ENCODE assay signal across 8 cellular contexts in the genomic region with DNA sequence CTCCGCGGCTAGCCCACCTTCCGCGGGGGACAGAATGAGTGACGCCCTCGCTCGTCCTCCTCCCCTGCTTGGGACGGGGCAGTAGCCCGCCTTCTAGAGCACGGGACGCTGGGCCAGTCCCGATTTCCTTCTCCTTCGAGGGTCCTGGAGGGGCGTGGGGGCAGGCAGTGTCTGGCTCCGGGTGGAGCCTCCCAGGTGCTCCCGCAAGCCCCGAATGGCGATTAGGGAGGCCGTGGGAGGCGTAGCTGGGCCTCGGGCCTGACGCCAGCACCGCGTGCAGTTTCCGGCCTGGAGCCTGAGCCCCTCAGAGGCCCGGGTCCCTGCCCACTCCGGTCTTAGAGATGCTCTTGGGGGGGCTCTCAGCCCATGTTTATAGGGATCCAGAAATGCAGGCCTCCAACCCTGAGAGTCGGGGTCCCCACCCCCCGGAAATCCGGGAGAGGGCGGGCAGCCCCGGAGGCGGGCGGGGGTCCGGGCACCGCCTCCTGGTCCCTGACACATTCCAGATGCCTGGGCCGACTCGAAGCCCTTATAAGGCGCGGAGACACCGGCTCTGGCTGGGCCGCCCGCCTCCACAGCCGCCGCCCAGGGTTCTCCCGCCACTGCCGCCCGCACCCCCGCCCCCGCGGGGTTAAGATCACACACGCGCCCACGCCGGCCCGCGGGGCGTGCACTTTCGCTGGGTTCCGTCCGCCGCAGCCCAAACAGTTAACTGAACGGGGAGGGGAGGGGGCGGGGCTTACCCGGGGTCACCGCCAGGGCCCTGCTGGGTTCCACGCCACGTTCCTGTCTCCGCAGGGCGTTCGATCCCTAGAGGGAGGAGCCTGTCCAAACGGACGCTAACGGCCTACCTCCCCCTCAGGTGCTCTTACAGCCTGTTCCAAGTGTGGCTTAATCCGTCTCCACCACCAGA. TPM values are rescaled to one million over a fixed set of nuclear protein-coding genes. Genes with fewer than 3 reads are reported as not detected.
DNase-seq lines count a peak whose midpoint lies in the region; ATAC-seq, FAIRE-seq and TF ChIP-seq lines count a peak whose summit lies in the region.

No MANE protein-coding gene starts in this region.

- no peaks in the 10 kb centered on the region for H3K9me3 Mint-ChIP-seq in endothelial cell (ENCODE audit: unreplicated experiment)

- peak overlapping the region; percentile 89 for H3K4me3 Mint-ChIP-seq in endothelial cell (ENCODE audit: unreplicated experiment)

- H3K9me3 ChIP-seq in NT2/D1 (ENCODE audit: insufficient read depth, low read length) = no peaks in the 10 kb centered on the region

- FAIRE-seq in G401.6 (lab: Jason Lieb, UNC) = peak; percentile 46

- H3K4me1 ChIP-seq in NT2/D1 (ENCODE audit: insufficient read depth, insufficient read length) = peaks cover 6% of the 10 kb centered on the region

- H3K27me3 ChIP-seq in NT2/D1 (ENCODE audit: insufficient read depth, insufficient read length) = no peaks in the 10 kb centered on the region

- H3K36me3 Mint-ChIP-seq in endothelial cell (ENCODE audit: low read depth, unreplicated experiment) = peaks cover 31% of the 10 kb centered on the region

- H3K36me3 ChIP-seq in NT2/D1 (ENCODE audit: insufficient read depth, insufficient read length, low read length) = peaks cover 31% of the 10 kb centered on the region

- DNase-seq in NT2/D1 (ENCODE audit: low read depth, low spot score) (no peak), endothelial cell (ENCODE audit: low spot score) (peak; percentile 88), midbrain (lab: John Stamatoyannopoulos, UW) (peak; percentile 47)
- peak; percentile 91 for DNase-seq in activated CD8-positive, alpha-beta memory T cell treated with anti-CD3 and anti-CD28 coated beads, Interleukin-2, amount 50 U/mL, for 48 hours
- DNase-seq in stimulated activated CD8-positive, alpha-beta memory T cell treated with anti-CD3 and anti-CD28 coated beads, Interleukin-15, amount 100 ng/mL, for 48 hours (ENCODE audit: low read depth in 2 of 2) = peak; percentile 81 to 87

- H3K27me3 Mint-ChIP-seq in endothelial cell (ENCODE audit: unreplicated experiment) = peaks cover 52% of the 10 kb centered on the region

- peak overlapping the region; percentile 89 for H3K27ac Mint-ChIP-seq in endothelial cell (ENCODE audit: unreplicated experiment)

- TF ChIP-seq CTCF in endothelial cell (IDR thresholded peaks at IDR 0.05; ENCODE audit: unreplicated experiment) = no peak

- peak overlapping the region; percentile 94 for H3K9ac ChIP-seq in NT2/D1 (ENCODE audit: insufficient read length, low read depth)

- H3K4me1 Mint-ChIP-seq in endothelial cell (ENCODE audit: unreplicated experiment) = peaks cover 36% of the 10 kb centered on the region

- ATAC-seq in HG02642 (IDR thresholded peaks at IDR 0.05; ENCODE audit: poor library complexity, unreplicated experiment) (peak; percentile 37), GM18870 (IDR thresholded peaks at IDR 0.05; ENCODE audit: unreplicated experiment) (no peak)

- peak overlapping the region; percentile 93 for H3K4me3 ChIP-seq in NT2/D1 (ENCODE audit: insufficient read length, low read depth)

RNA-seq across cellular contexts. Expression of gene MYADM, which starts 1.5 kb away (rescaled TPM):
- total RNA-seq in endothelial cell (ENCODE audit: unreplicated experiment) = 123 TPM

RNA-seq across cellular contexts. Expression of gene PRKCG, which starts 12.8 kb away (rescaled TPM):
- total RNA-seq in endothelial cell (ENCODE audit: unreplicated experiment) = 0.92 TPM

RNA-seq across cellular contexts. Expression of gene CACNG7, which starts 39.9 kb away (rescaled TPM):
- total RNA-seq in endothelial cell (ENCODE audit: unreplicated experiment) = 0.51 TPM

RNA-seq across cellular contexts. Expression of gene NLRP12, which starts 45.0 kb away (rescaled TPM):
- 2.1 TPM for total RNA-seq in endothelial cell (ENCODE audit: unreplicated experiment)
